In genomic region chr7:116211006-116211912, GRCh38 we compare ENCODE assay signal across 8 cellular contexts. TPM values are rescaled to one million over a fixed set of nuclear protein-coding genes. Genes with fewer than 3 reads are reported as not detected.
A peak's percentile ranks its signal among the peaks of the same experiment; 100 is the strongest.
DNase-seq lines count a peak whose midpoint lies in the region; ATAC-seq and TF ChIP-seq lines count a peak whose summit lies in the region.

No MANE protein-coding gene starts in this region.

- peak overlapping the region; percentile 98 for H3K27ac ChIP-seq in A673 (ENCODE audit: low read depth, low read length, poor library complexity, severe bottlenecking)

- H3K27me3 ChIP-seq in A673 (replicated peaks; ENCODE audit: insufficient read depth, low read depth, low read length, poor library complexity), result no peaks in the 10 kb centered on the region

- TF ChIP-seq CTCF in A673 (conservative IDR thresholded peaks at IDR 0.05; ENCODE audit: low read depth, low read length) (no peak), mesothelial cell of epicardium (IDR thresholded peaks at IDR 0.05; ENCODE audit: unreplicated experiment) (no peak)

- ATAC-seq in GM18867 (IDR thresholded peaks at IDR 0.05; ENCODE audit: unreplicated experiment), result peak; percentile 81
- ATAC-seq in HG03066 (IDR thresholded peaks at IDR 0.05; ENCODE audit: low read depth, unreplicated experiment), result peak; percentile 78
- peak; percentile 88 for ATAC-seq in effector memory CD8-positive, alpha-beta T cell (replicated peaks)

- peak overlapping the region; percentile 99 for H3K27ac Mint-ChIP-seq in activated CD4-positive, alpha-beta memory T cell treated with anti-CD3 and anti-CD28 coated beads for 36 hours
- peak overlapping the region; percentile 96 to 98 for H3K27ac Mint-ChIP-seq in effector memory CD8-positive, alpha-beta T cell
- peak overlapping the region; percentile 99 for H3K27ac Mint-ChIP-seq in mesothelial cell of epicardium

- CTCF ChIA-PET in A673 (lab: Charles Lee), result interaction anchor here (1.7 kb wide), 1 partner anchor 31 kb away, joined by 8 read pairs; no protein-coding TSS in a partner anchor
- CTCF ChIA-PET in activated CD4-positive, alpha-beta memory T cell treated with anti-CD3 and anti-CD28 coated beads for 36 hours (lab: Charles Lee), result interaction anchor here (0.5 to 6.3 kb wide), 12 partner anchors 9 to 378 kb away, joined by 3 to 75 read pairs (median 6); no protein-coding TSS in a partner anchor

- POLR2A ChIA-PET in A673 (lab: Charles Lee; ENCODE audit: low non-redundant PET), result interaction anchor here (0.6 to 1.1 kb wide), 7 partner anchors 8 to 743 kb away, joined by 3 to 5 read pairs (median 3); no protein-coding TSS in a partner anchor
- POLR2A ChIA-PET in activated CD4-positive, alpha-beta memory T cell treated with anti-CD3 and anti-CD28 coated beads for 36 hours (lab: Charles Lee), result interaction anchor here (0.7 to 2.2 kb wide), 7 partner anchors 8 to 23 kb away, joined by 3 to 18 read pairs (median 5); no protein-coding TSS in a partner anchor

- H3K9me3 ChIP-seq in A673 (ENCODE audit: low read depth, low read length, poor library complexity, severe bottlenecking), result no peaks in the 10 kb centered on the region

- H3K4me1 ChIP-seq in A673 (ENCODE audit: insufficient read depth, low read length, poor library complexity, severe bottlenecking), result peaks cover 42% of the 10 kb centered on the region

- peak overlapping the region; percentile 96 for H3K4me3 Mint-ChIP-seq in activated CD4-positive, alpha-beta memory T cell treated with anti-CD3 and anti-CD28 coated beads for 36 hours
- H3K4me3 Mint-ChIP-seq in effector memory CD8-positive, alpha-beta T cell, result peak overlapping the region; percentile 93 to 97
- H3K4me3 Mint-ChIP-seq in mesothelial cell of epicardium, result peak overlapping the region; percentile 94

- peak overlapping the region; percentile 78 for H3K4me3 ChIP-seq in A673 (ENCODE audit: low read depth, low read length, poor library complexity, severe bottlenecking)

- H3K36me3 ChIP-seq in A673 (ENCODE audit: insufficient read depth, low read length, poor library complexity, severe bottlenecking), result no peaks in the 10 kb centered on the region

- H3K9me3 Mint-ChIP-seq in activated CD4-positive, alpha-beta memory T cell treated with anti-CD3 and anti-CD28 coated beads for 36 hours, result peaks cover 2% of the 10 kb centered on the region
- H3K9me3 Mint-ChIP-seq in effector memory CD8-positive, alpha-beta T cell, result no peaks in the 10 kb centered on the region
- no peaks in the 10 kb centered on the region for H3K9me3 Mint-ChIP-seq in mesothelial cell of epicardium

- DNase-seq in A673 (ENCODE audit: low spot score) (peak; percentile 97), NCI-H748 treated with DMSO at 0.1 percent for 48 hours (lab: John Stamatoyannopoulos, UW) (peak; percentile 41), mesothelial cell of epicardium (ENCODE audit: low spot score in 2 of 2, unreplicated experiment in 2 of 2) (peak; percentile 29 to 67)
- peak; percentile 86 for DNase-seq in activated CD4-positive, alpha-beta memory T cell treated with anti-CD3 and anti-CD28 coated beads for 36 hours
- DNase-seq in effector memory CD8-positive, alpha-beta T cell, result peak; percentile 75 to 79 (median 78)
- DNase-seq in stimulated activated CD8-positive, alpha-beta memory T cell treated with anti-CD3 and anti-CD28 coated beads, Interleukin-4, amount 100 ng/mL, for 4 hours (ENCODE audit: low read depth in 2 of 2, low spot score in 1 of 2), result peak; percentile 46 to 54

- BruUV-seq in A673 (replicated peaks; lab: Mats Ljungman, UMichigan), result no TSS peak

- H3K27me3 Mint-ChIP-seq in activated CD4-positive, alpha-beta memory T cell treated with anti-CD3 and anti-CD28 coated beads for 36 hours, result no peaks in the 10 kb centered on the region
- H3K27me3 Mint-ChIP-seq in effector memory CD8-positive, alpha-beta T cell, result no peaks in the 10 kb centered on the region
- H3K27me3 Mint-ChIP-seq in mesothelial cell of epicardium (ENCODE audit: low read depth), result no peaks in the 10 kb centered on the region

- peaks cover 9% of the 10 kb centered on the region for H3K36me3 Mint-ChIP-seq in activated CD4-positive, alpha-beta memory T cell treated with anti-CD3 and anti-CD28 coated beads for 36 hours
- peaks cover 19% of the 10 kb centered on the region for H3K36me3 Mint-ChIP-seq in effector memory CD8-positive, alpha-beta T cell (ENCODE audit: insufficient read depth)
- H3K36me3 Mint-ChIP-seq in mesothelial cell of epicardium, result no peaks in the 10 kb centered on the region

- H3K4me1 Mint-ChIP-seq in activated CD4-positive, alpha-beta memory T cell treated with anti-CD3 and anti-CD28 coated beads for 36 hours (ENCODE audit: low read depth), result peaks cover 55% of the 10 kb centered on the region
- peaks cover 34 to 56% of the 10 kb centered on the region in 2 donors for H3K4me1 Mint-ChIP-seq in effector memory CD8-positive, alpha-beta T cell (ENCODE audit: low read depth in 2 of 2)
- peaks cover 41% of the 10 kb centered on the region for H3K4me1 Mint-ChIP-seq in mesothelial cell of epicardium

- intact Hi-C loops in A673 (cut with micrococcal nuclease; ENCODE audit: unreplicated experiment), result no loop called here
- intact Hi-C loops in activated CD4-positive, alpha-beta memory T cell treated with anti-CD3 and anti-CD28 coated beads for 36 hours (cut with micrococcal nuclease), result loop anchor here (1.0 to 5.0 kb wide), 6 partner anchors 8 to 1288 kb away; partner anchors contain the start of genes CAPZA2 and MDFIC

RNA-seq across cellular contexts. Expression of gene TES, which starts 0.9 kb away (rescaled TPM):
- total RNA-seq in A673 (2021) (115 and 121 TPM in 2 replicates), mesothelial cell of epicardium (131 to 146 TPM (median 137 TPM) in 3 replicates)
- total RNA-seq in activated CD4-positive, alpha-beta memory T cell treated with anti-CD3 and anti-CD28 coated beads for 36 hours, result 10 to 100 TPM; 81.8 to 90.6 TPM

Comparison
In these comparisons a context has a peak if more than half of its experiments do, and no peak if none do; other contexts are left out.
1. Peak in every context shown above with its lines: DNase-seq, ATAC-seq, H3K4me3 ChIP-seq and H3K27ac ChIP-seq.
2. DNase-seq: peak in every context shown above with its lines; median percentile 97 in A673; 86 in activated CD4-positive, alpha-beta memory T cell treated with anti-CD3 and anti-CD28 coated beads for 36 hours; 78 in effector memory CD8-positive, alpha-beta T cell; 50 in stimulated activated CD8-positive, alpha-beta memory T cell treated with anti-CD3 and anti-CD28 coated beads, Interleukin-4, amount 100 ng/mL, for 4 hours; 48 in mesothelial cell of epicardium; 41 in NCI-H748 treated with DMSO at 0.1 percent for 48 hours.